Comparison of ENCODE assay signal across 8 cellular contexts in genomic region chr7:142557971-142558582, GRCh38.
DNase-seq lines count a peak whose midpoint lies in the region; ATAC-seq lines count a peak whose summit lies in the region.

No MANE protein-coding gene starts in this region.

- H3K36me3 Mint-ChIP-seq in CD8-positive, alpha-beta memory T cell, result peaks cover 0 to 1% (median 0%) of the 10 kb centered on the region in 3 donors

- DNase-seq in CD8-positive, alpha-beta memory T cell, result peak in 4 of 5 donors; percentile 12 to 64 (median 24)
- peak; percentile 90 for DNase-seq in SK-MEL-5 (ENCODE audit: low read depth, low spot score)
- peak; percentile 52 for DNase-seq in adipocyte (ENCODE audit: low read depth)
- peak; percentile 50 for DNase-seq in left kidney (ENCODE audit: low read depth, low spot score)
- peak; percentile 22 for DNase-seq in stimulated activated naive CD4-positive, alpha-beta T cell treated with Interleukin-2 at 50 U/mL for 16 hours (lab: John Stamatoyannopoulos, UW)
- no peak for DNase-seq in DMS79 treated with DMSO at 0.1 percent for 48 hours (lab: John Stamatoyannopoulos, UW)

- ATAC-seq in GM19035 (IDR thresholded peaks at IDR 0.05; ENCODE audit: unreplicated experiment) (peak; percentile 89), HG03135 (IDR thresholded peaks at IDR 0.05; ENCODE audit: unreplicated experiment) (peak; percentile 89)

- in situ Hi-C loops in SK-MEL-5 (cut with HindIII; ENCODE audit: low pct_unique_long_range_greater_than_20kb, low sequenced_read_pairs), result no loop called here

- peak overlapping the region; percentile 72 for H3K9ac ChIP-seq in adipocyte (ENCODE audit: low read length)

- no peaks in the 10 kb centered on the region for H3K27me3 ChIP-seq in CD8-positive, alpha-beta memory T cell (ENCODE audit: insufficient read depth, low read length, poor library complexity, severe bottlenecking)
- H3K27me3 ChIP-seq in adipocyte (replicated peaks; ENCODE audit: control insufficient read depth, insufficient read depth, low read length), result no peaks in the 10 kb centered on the region

- H3K27ac ChIP-seq in CD8-positive, alpha-beta memory T cell (ENCODE audit: low read depth, low read length), result no peak overlapping the region

- no peaks in the 10 kb centered on the region for H3K9me3 ChIP-seq in CD8-positive, alpha-beta memory T cell (ENCODE audit: low read length)
- H3K9me3 ChIP-seq in adipocyte (ENCODE audit: control insufficient read depth, low read length), result no peaks in the 10 kb centered on the region

- no peaks in the 10 kb centered on the region for H3K9me3 Mint-ChIP-seq in CD8-positive, alpha-beta memory T cell

- H3K27ac Mint-ChIP-seq in CD8-positive, alpha-beta memory T cell, result peak overlapping the region in 3 of 8 donors; percentile 27 to 88 (median 70)

- no peaks in the 10 kb centered on the region for H3K4me1 ChIP-seq in CD8-positive, alpha-beta memory T cell (ENCODE audit: insufficient read depth, low read length)
- peaks cover 82% of the 10 kb centered on the region for H3K4me1 ChIP-seq in adipocyte (ENCODE audit: control insufficient read depth, insufficient read depth, low read length)

- H3K36me3 ChIP-seq in CD8-positive, alpha-beta memory T cell (ENCODE audit: insufficient read depth, low read length), result no peaks in the 10 kb centered on the region
- H3K36me3 ChIP-seq in adipocyte (ENCODE audit: control insufficient read depth, insufficient read depth, low read length, severe bottlenecking), result no peaks in the 10 kb centered on the region

- H3K4me3 Mint-ChIP-seq in CD8-positive, alpha-beta memory T cell, result peak overlapping the region in 5 of 7 donors; percentile 4 to 71 (median 63)

- POLR2A ChIA-PET in CD8-positive, alpha-beta memory T cell (lab: Charles Lee), result interaction anchor here (1.2 kb wide), 1 partner anchor 253 kb away, joined by 4 read pairs; no protein-coding TSS in a partner anchor

- no peak overlapping the region for H3K4me3 ChIP-seq in CD8-positive, alpha-beta memory T cell (ENCODE audit: low read length)
- no peak overlapping the region for H3K4me3 ChIP-seq in adipocyte (ENCODE audit: low read length)

- H3K27me3 Mint-ChIP-seq in CD8-positive, alpha-beta memory T cell, result peaks cover 2 to 8% of the 10 kb centered on the region in 2 donors

- CTCF ChIA-PET in CD8-positive, alpha-beta memory T cell (lab: Charles Lee), result interaction anchor here (0.8 to 1.3 kb wide), 11 partner anchors 11 to 780 kb away, joined by 3 to 7 read pairs (median 3); no protein-coding TSS in a partner anchor

- peaks cover 0 to 6% (median 5%) of the 10 kb centered on the region in 3 donors for H3K4me1 Mint-ChIP-seq in CD8-positive, alpha-beta memory T cell
